In genomic region chr7:158587425-158588084, GRCh38 we compare ENCODE assay signal across 8 cellular contexts. TPM values are rescaled to one million over a fixed set of nuclear protein-coding genes. Genes with fewer than 3 reads are reported as not detected.
A peak's percentile ranks its signal among the peaks of the same experiment; 100 is the strongest.
DNase-seq lines count a peak whose midpoint lies in the region; ATAC-seq and TF ChIP-seq lines count a peak whose summit lies in the region.

TSS of gene PTPRN2 (minus strand) at chr7:158587823.

- DNase-seq in AG04449 (ENCODE audit: low read depth, low spot score) = no peak
- DNase-seq in MV-4-11 (lab: John Stamatoyannopoulos, UW) = peak; percentile 47
- DNase-seq in activated B cell treated with CpG ODN at 0.5 μM for 24 hours = peak; percentile 54
- DNase-seq in central memory CD4-positive, alpha-beta T cell = peak; percentile 43
- no peak for DNase-seq in kidney epithelial cell (ENCODE audit: low read depth)
- DNase-seq in stimulated activated CD4-positive, alpha-beta T cell treated with anti-CD3 and anti-CD28 coated beads, Interleukin-2, amount 100 ng/mL, for 24 hours = peak; percentile 64 to 71
- no peak for DNase-seq in SKM-1 treated with dmso at 0.1 percent for 144 hours (lab: John Stamatoyannopoulos, UW; ENCODE audit: unreplicated experiment)

- H3K27me3 ChIP-seq in kidney epithelial cell (ENCODE audit: control insufficient read depth, insufficient read depth, low read length) = peaks cover 33% of the 10 kb centered on the region

- H3K27ac Mint-ChIP-seq in activated B cell treated with CpG ODN at 0.5 μM for 24 hours = no peak within 1 kb of the TSS

- H3K4me3 ChIP-seq in AG04449 (ENCODE audit: low read depth, low read length) = peak within 1 kb of the TSS; percentile 49
- H3K4me3 ChIP-seq in kidney epithelial cell (ENCODE audit: low read depth, low read length) = peak within 1 kb of the TSS; percentile 22

- peak; percentile 81 for ATAC-seq in GM19351 (IDR thresholded peaks at IDR 0.05; ENCODE audit: unreplicated experiment)
- peak; percentile 91 for ATAC-seq in activated B cell treated with CpG ODN at 0.5 μM for 24 hours (ENCODE audit: low read depth)

- no peaks in the 10 kb centered on the region for H3K36me3 ChIP-seq in kidney epithelial cell (ENCODE audit: control insufficient read depth, insufficient read depth, low read length)

- no peaks in the 10 kb centered on the region for H3K36me3 Mint-ChIP-seq in activated B cell treated with CpG ODN at 0.5 μM for 24 hours (ENCODE audit: low read depth)

- TF ChIP-seq CTCF in AG04449 (IDR thresholded peaks at IDR 0.05; ENCODE audit: insufficient read depth, low read length, missing control alignments) (no peak), activated B cell treated with CpG ODN at 0.5 μM for 24 hours (IDR thresholded peaks at IDR 0.05) (no peak), kidney epithelial cell (IDR thresholded peaks at IDR 0.05; ENCODE audit: insufficient read depth, low read length, poor library complexity, severe bottlenecking) (no peak)

- POLR2A ChIA-PET in AG04449 (lab: Yijun Ruan, JAX) (no interaction called here), activated B cell treated with CpG ODN at 0.5 μM for 24 hours (lab: Charles Lee) (no interaction called here)

- peaks cover 12% of the 10 kb centered on the region for H3K4me1 Mint-ChIP-seq in activated B cell treated with CpG ODN at 0.5 μM for 24 hours

- intact Hi-C loops in activated B cell treated with CpG ODN at 0.5 μM for 24 hours (cut with micrococcal nuclease) = no loop called here

- no peaks in the 10 kb centered on the region for H3K9me3 Mint-ChIP-seq in activated B cell treated with CpG ODN at 0.5 μM for 24 hours

- CTCF ChIA-PET in AG04449 (lab: Yijun Ruan, JAX) (no interaction called here), activated B cell treated with CpG ODN at 0.5 μM for 24 hours (lab: Charles Lee) (no interaction called here)

- peaks cover 45% of the 10 kb centered on the region for H3K27me3 Mint-ChIP-seq in activated B cell treated with CpG ODN at 0.5 μM for 24 hours

- H3K4me3 Mint-ChIP-seq in activated B cell treated with CpG ODN at 0.5 μM for 24 hours = peak within 1 kb of the TSS; percentile 44

RNA-seq across cellular contexts. Expression of gene PTPRN2, which starts in this region (rescaled TPM):
- 1.6 and 1.8 TPM in 2 replicates for total RNA-seq in activated B cell treated with CpG ODN at 0.5 μM for 24 hours
- 2.4 TPM in 2 replicates for total RNA-seq in kidney epithelial cell

Comparison
In these comparisons a context has a peak if more than half of its experiments do, and no peak if none do; other contexts are left out.
1. DNase-seq: peak in MV-4-11 (single experiment), activated B cell treated with CpG ODN at 0.5 μM for 24 hours (single experiment), central memory CD4-positive, alpha-beta T cell (single experiment) and stimulated activated CD4-positive, alpha-beta T cell treated with anti-CD3 and anti-CD28 coated beads, Interleukin-2, amount 100 ng/mL, for 24 hours (2 of 2); none in AG04449 (single experiment), kidney epithelial cell (single experiment) and SKM-1 treated with dmso at 0.1 percent for 144 hours (single experiment).